Comparison of ENCODE assay signal across 28 cellular contexts in the genomic region with DNA sequence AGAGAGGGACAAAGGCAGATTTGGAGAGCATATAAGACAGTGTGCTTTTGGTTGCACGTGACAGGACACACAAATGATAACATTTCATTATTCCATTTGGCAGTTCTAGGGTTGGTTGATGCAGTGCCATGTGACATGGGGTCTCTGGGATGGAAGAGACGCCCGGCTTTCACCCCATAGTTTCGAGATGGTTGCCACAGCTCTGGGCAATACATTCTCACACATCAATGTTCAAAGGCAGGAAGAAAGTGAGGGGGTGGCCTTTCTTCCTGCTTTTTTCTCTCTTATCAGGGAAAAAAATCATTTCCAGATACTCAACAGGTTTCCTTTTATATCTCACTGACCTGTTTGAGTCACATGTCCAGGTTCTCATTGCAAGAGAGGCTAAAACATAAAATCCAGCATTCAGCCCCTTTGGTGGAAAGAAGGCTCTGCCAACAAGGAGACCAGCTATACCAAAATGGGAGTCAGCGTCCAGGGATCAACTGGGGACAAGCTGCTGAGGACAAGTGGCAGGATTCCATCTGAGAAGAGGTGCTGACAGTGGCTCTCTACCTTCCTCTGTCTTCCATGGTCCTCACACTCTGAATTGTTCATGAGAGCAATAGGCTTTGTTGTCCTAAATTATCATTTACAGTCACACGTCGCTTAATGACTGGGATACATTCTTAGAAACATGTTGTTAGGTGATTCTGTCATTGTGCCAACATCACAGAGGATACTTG. TPM values are rescaled to one million over a fixed set of nuclear protein-coding genes. Genes with fewer than 3 reads are reported as not detected.
DNase-seq lines count a peak whose midpoint lies in the region; ATAC-seq and TF ChIP-seq lines count a peak whose summit lies in the region.
"Had no signal": no experiment of that assay in that cellular context is flagged by ENCODE, and none has a peak within 500 bp of the region (broad histone marks: within the 10 kb centered on the region; RNA-seq: fewer than 3 reads in every experiment).

No MANE protein-coding gene starts in this region.

- intact Hi-C loops in Right ventricle myocardium inferior (cut with DNase I) (no loop called here), cardiac septum (cut with DNase I) (no loop called here)

- H3K36me3 Mint-ChIP-seq in osteocyte (ENCODE audit: unreplicated experiment), result no peaks in the 10 kb centered on the region
- H3K36me3 Mint-ChIP-seq: CD4-positive, alpha-beta memory T cell had no signal

- H3K4me3 Mint-ChIP-seq in osteocyte (ENCODE audit: unreplicated experiment), result no peak overlapping the region
- H3K4me3 Mint-ChIP-seq: activated T-cell treated with anti-CD3 and anti-CD28 coated beads, Interleukin-2, amount 50 U/mL, for 4 hours; B cell; nephron had no signal

- TF ChIP-seq CTCF in Loucy (conservative IDR thresholded peaks at IDR 0.05; ENCODE audit: low read length) (no peak), osteocyte (IDR thresholded peaks at IDR 0.05) (no peak)

- no peaks in the 10 kb centered on the region for H3K27me3 Mint-ChIP-seq in osteocyte (ENCODE audit: unreplicated experiment)
- H3K27me3 Mint-ChIP-seq: CD4-positive, alpha-beta memory T cell had no signal

- H3K4me3 ChIP-seq in Loucy (ENCODE audit: low read length, poor library complexity, severe bottlenecking), result no peak overlapping the region
- H3K4me3 ChIP-seq: body of pancreas, dorsolateral prefrontal cortex, hepatocyte, K562, pancreas, thoracic aorta, uterus had no signal

- peak; percentile 81 for ATAC-seq in Right ventricle myocardium inferior
- ATAC-seq: activated T-cell treated with anti-CD3 and anti-CD28 coated beads, Interleukin-2, amount 50 U/mL, for 4 hours; body of pancreas; K562; pancreas had no signal

- peak overlapping the region; percentile 71 for H2AFZ ChIP-seq in Loucy (ENCODE audit: low read length)
- H2AFZ ChIP-seq: hepatocyte had no signal

- H3K9ac ChIP-seq in Loucy (ENCODE audit: low read depth, low read length, poor library complexity, severe bottlenecking), result no peak overlapping the region

- H4K20me1 ChIP-seq in Loucy (ENCODE audit: insufficient read depth, low read length, poor library complexity, severe bottlenecking), result no peaks in the 10 kb centered on the region

- no peaks in the 10 kb centered on the region for H3K79me2 ChIP-seq in Loucy (ENCODE audit: insufficient read depth, low read length)
- H3K79me2 ChIP-seq: hepatocyte had no signal

- no peaks in the 10 kb centered on the region for H3F3A ChIP-seq in Loucy (ENCODE audit: low read depth)

- no peaks in the 10 kb centered on the region for H3K4me1 Mint-ChIP-seq in osteocyte (ENCODE audit: unreplicated experiment)
- H3K4me1 Mint-ChIP-seq: B cell had no signal

- no peak overlapping the region for H3K27ac Mint-ChIP-seq in osteocyte (ENCODE audit: unreplicated experiment)
- H3K27ac Mint-ChIP-seq: B cell, nephron had no signal

- no peaks in the 10 kb centered on the region for H3K36me3 ChIP-seq in Loucy (ENCODE audit: insufficient read depth, low read length)
- H3K36me3 ChIP-seq: pancreas, thoracic aorta, uterus had no signal

- peak overlapping the region; percentile 27 for H3K4me2 ChIP-seq in Loucy (ENCODE audit: low read depth, low read length, poor library complexity, severe bottlenecking)
- H3K4me2 ChIP-seq: hepatocyte had no signal

- DNase-seq in Right ventricle myocardium inferior (ENCODE audit: missing footprints), result no peak
- DNase-seq in cardiac septum (ENCODE audit: low spot score), result no peak
- peak; percentile 11 to 53 for DNase-seq in dermis microvascular lymphatic vessel endothelial cell (ENCODE audit: low read depth in 2 of 2)
- DNase-seq in osteocyte (ENCODE audit: extremely low spot score, unreplicated experiment), result peak; percentile 49
- DNase-seq in NCI-H2107 treated with DMSO at 0.1 percent for 48 hours (lab: John Stamatoyannopoulos, UW; ENCODE audit: unreplicated experiment), result no peak
- DNase-seq in GOT3 (lab: John Stamatoyannopoulos, UW), result no peak
- DNase-seq: ACHN; activated T-cell treated with anti-CD3 and anti-CD28 coated beads, Interleukin-2, amount 50 U/mL, for 4 hours; body of pancreas; CD4-positive, alpha-beta memory T cell; dorsolateral prefrontal cortex; kidney glomerular epithelial cell; mammary epithelial cell; NCI-H1092; NCI-H1694 treated with DMSO at 0.1 percent for 48 hours; NCI-H226; pancreas; retina; small intestine; stimulated activated CD4-positive, alpha-beta T cell treated with anti-CD3 and anti-CD28 coated beads, Interleukin-1b, Interleukin-23, amount 100 ng/mL, for 48 hours; stimulated activated naive CD4-positive, alpha-beta T cell treated with Interleukin-2 at 50 U/mL for 16 hours; uterus had no signal

- no peaks in the 10 kb centered on the region for H3K9me2 ChIP-seq in Loucy (replicated peaks; ENCODE audit: low read depth, low read length)

- H3K9me3 ChIP-seq in Loucy (ENCODE audit: insufficient read depth, low read depth, low read length), result no peaks in the 10 kb centered on the region
- H3K9me3 ChIP-seq: body of pancreas, pancreas, thoracic aorta, uterus had no signal

- H3K27me3 ChIP-seq in Loucy (ENCODE audit: insufficient read depth, low read length, poor library complexity, severe bottlenecking), result no peaks in the 10 kb centered on the region
- H3K27me3 ChIP-seq: body of pancreas, dorsolateral prefrontal cortex, hepatocyte, pancreas, uterus had no signal

- H3K4me1 ChIP-seq in Loucy (ENCODE audit: insufficient read depth, low read length, poor library complexity, severe bottlenecking), result peaks cover 12% of the 10 kb centered on the region
- H3K4me1 ChIP-seq: body of pancreas, pancreas, uterus had no signal

- H3K9me3 Mint-ChIP-seq in osteocyte (ENCODE audit: unreplicated experiment), result no peaks in the 10 kb centered on the region
- H3K9me3 Mint-ChIP-seq: activated T-cell treated with anti-CD3 and anti-CD28 coated beads, Interleukin-2, amount 50 U/mL, for 4 hours; nephron had no signal

RNA-seq across cellular contexts. Expression of a gene that starts 29.1 kb away (rescaled TPM):
- total RNA-seq in Right ventricle myocardium inferior (10.5 TPM), cardiac septum (6.4 TPM), dermis microvascular lymphatic vessel endothelial cell (3.6 and 10.4 TPM in 2 replicates), osteocyte (14.3 and 16.6 TPM in 2 replicates)

Comparison
In these comparisons a context has a peak if more than half of its experiments do, and no peak if none do; other contexts are left out.
1. DNase-seq: peak in dermis microvascular lymphatic vessel endothelial cell (2 of 2) and osteocyte (single experiment); none in Right ventricle myocardium inferior (single experiment), cardiac septum (single experiment), NCI-H2107 treated with DMSO at 0.1 percent for 48 hours (single experiment) and GOT3 (single experiment).